Comparison of ENCODE assay signal across 29 cellular contexts in the genomic region with DNA sequence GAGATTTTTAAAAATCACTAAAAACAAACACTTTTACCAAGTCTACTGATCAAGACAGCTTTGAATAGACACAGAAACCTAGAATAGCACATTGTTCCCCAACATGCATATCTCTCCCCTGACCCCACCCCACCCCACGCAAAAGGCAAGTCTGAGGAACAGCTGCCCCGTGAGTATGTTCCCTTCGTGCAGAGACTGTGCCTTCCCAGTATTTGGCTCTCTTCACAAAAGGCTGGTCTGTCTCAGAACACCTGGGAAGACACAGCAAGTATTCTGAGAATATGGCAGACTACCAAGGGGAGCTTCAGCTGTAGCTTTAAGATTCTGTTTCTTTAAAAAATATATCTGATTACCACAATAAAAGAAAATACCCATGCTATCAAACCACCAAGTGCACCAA.
DNase-seq lines count a peak whose midpoint lies in the region; ATAC-seq and TF ChIP-seq lines count a peak whose summit lies in the region.
"Had no signal": no experiment of that assay in that cellular context is flagged by ENCODE, and none has a peak within 500 bp of the region (broad histone marks: within the 10 kb centered on the region; RNA-seq: fewer than 3 reads in every experiment).

No MANE protein-coding gene starts in this region.

- peak overlapping the region; percentile 89 for H3K4me2 ChIP-seq in DOHH2 (ENCODE audit: low read length)
- H3K4me2 ChIP-seq: hepatocyte had no signal

- TF ChIP-seq CTCF in DOHH2 (IDR thresholded peaks at IDR 0.05; ENCODE audit: low read depth, low read length, poor library complexity, severe bottlenecking), result no peak

- no peaks in the 10 kb centered on the region for H3K9me2 ChIP-seq in DOHH2 (replicated peaks; ENCODE audit: control insufficient read depth, low read length)

- DNase-seq in activated naive CD4-positive, alpha-beta T cell treated with anti-CD3 and anti-CD28 coated beads, Interleukin-2, amount 50 U/mL, for 16 hours, result no peak
- DNase-seq in activated CD4-positive, alpha-beta memory T cell treated with anti-CD3 and anti-CD28 coated beads for 36 hours, result no peak
- no peak for DNase-seq in naive thymus-derived CD8-positive, alpha-beta T cell
- no peak for DNase-seq in posterior cingulate gyrus
- DNase-seq: ACHN; activated CD4-positive, CD25-positive, alpha-beta regulatory T cell treated with anti-CD3 and anti-CD28 coated beads, Interleukin-2, amount 50 U/mL, for 72 hours; anterior cingulate cortex; BE2C; DMS79; GF-D8; GOT3; NCI-H1105; NCI-H187; nephron progenitor cell; stimulated activated CD4-positive, alpha-beta T cell treated with anti-CD3 and anti-CD28 coated beads, Interleukin-4, amount 100 ng/mL, for 4 hours; upper lobe of left lung had no signal

- H3K79me2 ChIP-seq in DOHH2 (ENCODE audit: control insufficient read depth, low read length), result peaks cover 72% of the 10 kb centered on the region
- H3K79me2 ChIP-seq: hepatocyte had no signal

- no peaks in the 10 kb centered on the region for H3K27me3 ChIP-seq in DOHH2 (ENCODE audit: control insufficient read depth, low read length)
- H3K27me3 ChIP-seq: BE2C, gastroesophageal sphincter, hepatocyte, suprapubic skin, upper lobe of left lung had no signal

- H3K27me3 Mint-ChIP-seq in activated naive CD4-positive, alpha-beta T cell treated with anti-CD3 and anti-CD28 coated beads, Interleukin-2, amount 50 U/mL, for 24 hours, result no peaks in the 10 kb centered on the region
- no peaks in the 10 kb centered on the region for H3K27me3 Mint-ChIP-seq in activated CD4-positive, alpha-beta memory T cell treated with anti-CD3 and anti-CD28 coated beads for 36 hours
- H3K27me3 Mint-ChIP-seq in naive thymus-derived CD8-positive, alpha-beta T cell, result no peaks in the 10 kb centered on the region

- H3K4me1 ChIP-seq in DOHH2 (ENCODE audit: control insufficient read depth, low read length), result peaks cover 100% of the 10 kb centered on the region
- H3K4me1 ChIP-seq: BE2C, breast epithelium, gastroesophageal sphincter, suprapubic skin, upper lobe of left lung had no signal

- H3K27ac ChIP-seq in DOHH2 (ENCODE audit: low read depth, low read length), result peak overlapping the region; percentile 97
- H3K27ac ChIP-seq: breast epithelium, gastroesophageal sphincter, hepatocyte, suprapubic skin, upper lobe of left lung had no signal

- H4K20me1 ChIP-seq in DOHH2 (ENCODE audit: control insufficient read depth, insufficient read depth, low read depth, low read length), result no peaks in the 10 kb centered on the region

- peak overlapping the region; percentile 51 for H3K4me3 Mint-ChIP-seq in activated naive CD4-positive, alpha-beta T cell treated with anti-CD3 and anti-CD28 coated beads, Interleukin-2, amount 50 U/mL, for 24 hours
- H3K4me3 Mint-ChIP-seq in activated CD4-positive, alpha-beta memory T cell treated with anti-CD3 and anti-CD28 coated beads for 36 hours, result no peak overlapping the region
- H3K4me3 Mint-ChIP-seq in naive thymus-derived CD8-positive, alpha-beta T cell, result peak overlapping the region in 7 of 10 donors; percentile 10 to 57 (median 25)
- H3K4me3 Mint-ChIP-seq: activated T-helper 1 cell treated with anti-CD3 and anti-CD28 coated beads, Interleukin-12 subunit alpha, Interleukin-12 subunit beta, Interleukin-2, Interleukin-4 antibody, amounts not matched to agents 30 ng/mL and 10 ng/mL and 1 ng/mL, durations not matched to agents 14 hours and 24 hours and 36 hours; nephron progenitor cell; T-helper 1 cell treated with Interleukin-12 subunit alpha and Interleukin-12 subunit beta and Interleukin-4 antibody, amounts not matched to agents 30 μg/mL and 1 μg/mL, for 36 hours had no signal

- no peak for ATAC-seq in naive thymus-derived CD8-positive, alpha-beta T cell
- no peak for ATAC-seq in HG03432 (IDR thresholded peaks at IDR 0.05; ENCODE audit: unreplicated experiment)
- no peak for ATAC-seq in GM19452 (IDR thresholded peaks at IDR 0.05; ENCODE audit: unreplicated experiment)
- ATAC-seq: activated naive CD4-positive, alpha-beta T cell treated with anti-CD3 and anti-CD28 coated beads, Interleukin-2, amount 50 U/mL, for 72 hours; gastroesophageal sphincter; K562 had no signal

- peaks cover 10% of the 10 kb centered on the region for H3K36me3 ChIP-seq in DOHH2 (ENCODE audit: control insufficient read depth, low read length)
- H3K36me3 ChIP-seq: BE2C, breast epithelium, gastroesophageal sphincter, suprapubic skin, upper lobe of left lung had no signal

- intact Hi-C loops in activated CD4-positive, alpha-beta memory T cell treated with anti-CD3 and anti-CD28 coated beads for 36 hours (cut with micrococcal nuclease), result no loop called here
- intact Hi-C loops in posterior cingulate gyrus (cut with DNase I), result no loop called here

- no peaks in the 10 kb centered on the region for H3K9me3 Mint-ChIP-seq in activated naive CD4-positive, alpha-beta T cell treated with anti-CD3 and anti-CD28 coated beads, Interleukin-2, amount 50 U/mL, for 24 hours
- peaks cover 7% of the 10 kb centered on the region for H3K9me3 Mint-ChIP-seq in activated CD4-positive, alpha-beta memory T cell treated with anti-CD3 and anti-CD28 coated beads for 36 hours
- H3K9me3 Mint-ChIP-seq in naive thymus-derived CD8-positive, alpha-beta T cell, result peaks cover 0 to 8% (median 0%) of the 10 kb centered on the region in 9 donors
- H3K9me3 Mint-ChIP-seq: activated naive CD4-positive, alpha-beta T cell treated with anti-CD3 and anti-CD28 coated beads, Interleukin-2, amount 50 U/mL, for 72 hours; T-helper 1 cell treated with Interleukin-12 subunit alpha and Interleukin-12 subunit beta and Interleukin-4 antibody, amounts not matched to agents 30 μg/mL and 1 μg/mL, for 36 hours had no signal

- peak overlapping the region; percentile 86 for H3K27ac Mint-ChIP-seq in activated naive CD4-positive, alpha-beta T cell treated with anti-CD3 and anti-CD28 coated beads, Interleukin-2, amount 50 U/mL, for 24 hours
- peak overlapping the region; percentile 61 for H3K27ac Mint-ChIP-seq in activated CD4-positive, alpha-beta memory T cell treated with anti-CD3 and anti-CD28 coated beads for 36 hours
- peak overlapping the region in 9 of 10 donors; percentile 31 to 99 (median 82) for H3K27ac Mint-ChIP-seq in naive thymus-derived CD8-positive, alpha-beta T cell
- H3K27ac Mint-ChIP-seq: activated T-helper 1 cell treated with anti-CD3 and anti-CD28 coated beads, Interleukin-12 subunit alpha, Interleukin-12 subunit beta, Interleukin-2, Interleukin-4 antibody, amounts not matched to agents 30 ng/mL and 10 ng/mL and 1 ng/mL, durations not matched to agents 14 hours and 24 hours and 36 hours; nephron progenitor cell; T-helper 1 cell treated with Interleukin-12 subunit alpha and Interleukin-12 subunit beta and Interleukin-4 antibody, amounts not matched to agents 30 μg/mL and 1 μg/mL, for 36 hours had no signal

- H3F3A ChIP-seq in DOHH2 (ENCODE audit: control insufficient read depth, insufficient read depth), result peaks cover 41% of the 10 kb centered on the region

- peaks cover 5% of the 10 kb centered on the region; the same call in 1 of the 2 replicates for H3K9me3 ChIP-seq in DOHH2 (ENCODE audit: control insufficient read depth, insufficient read depth, low read length)
- H3K9me3 ChIP-seq: BE2C, gastroesophageal sphincter, suprapubic skin had no signal

- peak overlapping the region; percentile 68 for H3K4me3 ChIP-seq in DOHH2 (ENCODE audit: low read length)
- H3K4me3 ChIP-seq: breast epithelium, gastroesophageal sphincter, hepatocyte, K562, lung, suprapubic skin, upper lobe of left lung had no signal

- H3K36me3 Mint-ChIP-seq in activated naive CD4-positive, alpha-beta T cell treated with anti-CD3 and anti-CD28 coated beads, Interleukin-2, amount 50 U/mL, for 24 hours, result peaks cover 15% of the 10 kb centered on the region
- peaks cover 11% of the 10 kb centered on the region for H3K36me3 Mint-ChIP-seq in activated CD4-positive, alpha-beta memory T cell treated with anti-CD3 and anti-CD28 coated beads for 36 hours
- H3K36me3 Mint-ChIP-seq in naive thymus-derived CD8-positive, alpha-beta T cell, result peaks cover 6 to 20% (median 10%) of the 10 kb centered on the region in 3 donors

- POLR2A ChIA-PET in activated CD4-positive, alpha-beta memory T cell treated with anti-CD3 and anti-CD28 coated beads for 36 hours (lab: Charles Lee), result interaction anchor here (1.5 kb wide), 1 partner anchor 12 kb away, joined by 3 read pairs; no protein-coding TSS in a partner anchor
- POLR2A ChIA-PET in naive thymus-derived CD8-positive, alpha-beta T cell (lab: Charles Lee), result interaction anchor here (0.6 kb wide), 1 partner anchor 85 kb away, joined by 4 read pairs; no protein-coding TSS in a partner anchor

- H3K4me1 Mint-ChIP-seq in activated naive CD4-positive, alpha-beta T cell treated with anti-CD3 and anti-CD28 coated beads, Interleukin-2, amount 50 U/mL, for 24 hours, result peaks cover 86% of the 10 kb centered on the region
- H3K4me1 Mint-ChIP-seq in activated CD4-positive, alpha-beta memory T cell treated with anti-CD3 and anti-CD28 coated beads for 36 hours (ENCODE audit: low read depth), result peaks cover 83% of the 10 kb centered on the region
- H3K4me1 Mint-ChIP-seq in naive thymus-derived CD8-positive, alpha-beta T cell, result peaks cover 21 to 87% (median 68%) of the 10 kb centered on the region in 4 donors
- H3K4me1 Mint-ChIP-seq: nephron progenitor cell had no signal

- CTCF ChIA-PET in activated CD4-positive, alpha-beta memory T cell treated with anti-CD3 and anti-CD28 coated beads for 36 hours (lab: Charles Lee), result interaction anchor here (1.1 to 2.0 kb wide), 2 partner anchors 13 to 135 kb away, joined by 5 to 6 read pairs; no protein-coding TSS in a partner anchor
